Comparison of ENCODE assay signal across 14 cellular contexts in genomic region chr18:62384610-62385097, GRCh38. TPM values are rescaled to one million over a fixed set of nuclear protein-coding genes. Genes with fewer than 3 reads are reported as not detected.
DNase-seq lines count a peak whose midpoint lies in the region; ATAC-seq and TF ChIP-seq lines count a peak whose summit lies in the region.
"Had no signal": no experiment of that assay in that cellular context is flagged by ENCODE, and none has a peak within 500 bp of the region (broad histone marks: within the 10 kb centered on the region; RNA-seq: fewer than 3 reads in every experiment).

No MANE protein-coding gene starts in this region.

- no peak for DNase-seq in activated naive CD4-positive, alpha-beta T cell treated with anti-CD3 and anti-CD28 coated beads, Interleukin-2, amount 50 U/mL, for 72 hours (ENCODE audit: low spot score in 2 of 2)
- DNase-seq in activated naive CD4-positive, alpha-beta T cell treated with Interleukin-2 at 50 U/mL for 16 hours = no peak
- DNase-seq in cardiac fibroblast (ENCODE audit: low read depth in 2 of 2) (peak; percentile 29 to 34), islet precursor cell (peak; percentile 79), NCI-H1417 treated with DMSO at 0.1 percent for 48 hours (lab: John Stamatoyannopoulos, UW) (no peak), GF-D8 (lab: John Stamatoyannopoulos, UW) (no peak), tibial artery (no peak)
- DNase-seq: activated T-cell treated with anti-CD3 and anti-CD28 coated beads, Interleukin-2, amount 50 U/mL, for 4 hours; hypothalamus; naive thymus-derived CD8-positive, alpha-beta T cell; T1000 had no signal

- H3K36me3 Mint-ChIP-seq in activated naive CD4-positive, alpha-beta T cell treated with anti-CD3 and anti-CD28 coated beads, Interleukin-2, amount 50 U/mL, for 72 hours = peaks cover 9 to 14% of the 10 kb centered on the region in 2 donors

- intact Hi-C loops in tibial artery (cut with DNase I; ENCODE audit: low total_unique reads) = no loop called here

- H3K36me3 ChIP-seq in subcutaneous abdominal adipose tissue (ENCODE audit: control insufficient read depth in 5 of 5, insufficient read depth in 5 of 5, low read length in 5 of 5) (no peaks in the 10 kb centered on the region), tibial artery (no peaks in the 10 kb centered on the region)
- H3K36me3 ChIP-seq: suprapubic skin had no signal

- ATAC-seq in activated naive CD4-positive, alpha-beta T cell treated with anti-CD3 and anti-CD28 coated beads, Interleukin-2, amount 50 U/mL, for 72 hours = peak; percentile 18 to 47
- ATAC-seq: activated T-cell treated with anti-CD3 and anti-CD28 coated beads, Interleukin-2, amount 50 U/mL, for 4 hours; naive thymus-derived CD8-positive, alpha-beta T cell had no signal

- TF ChIP-seq CTCF in cardiac fibroblast (IDR thresholded peaks at IDR 0.05; ENCODE audit: low read depth, low read length) (no peak), tibial artery (IDR thresholded peaks at IDR 0.05) (no peak)

- H3K9ac ChIP-seq in subcutaneous abdominal adipose tissue (ENCODE audit: low read length in 5 of 5) = no peak overlapping the region

- peaks cover 0 to 3% (median 0%) of the 10 kb centered on the region in 5 donors for H3K27me3 ChIP-seq in subcutaneous abdominal adipose tissue (ENCODE audit: control insufficient read depth in 5 of 5, insufficient read depth in 4 of 5, low read length in 5 of 5)
- peaks cover 0 to 12% of the 10 kb centered on the region in 2 donors for H3K27me3 ChIP-seq in tibial artery
- H3K27me3 ChIP-seq: suprapubic skin had no signal

- H3K9me3 ChIP-seq in subcutaneous abdominal adipose tissue (ENCODE audit: control insufficient read depth in 5 of 5, low read length in 5 of 5) (no peaks in the 10 kb centered on the region), tibial artery (no peaks in the 10 kb centered on the region)
- H3K9me3 ChIP-seq: suprapubic skin had no signal

- no peak overlapping the region for H3K27ac ChIP-seq in subcutaneous abdominal adipose tissue (ENCODE audit: low read depth, low read length)
- H3K27ac ChIP-seq in tibial artery = no peak overlapping the region
- H3K27ac ChIP-seq: suprapubic skin had no signal

- peaks cover 5 to 7% of the 10 kb centered on the region in 2 donors for H3K9me3 Mint-ChIP-seq in activated naive CD4-positive, alpha-beta T cell treated with anti-CD3 and anti-CD28 coated beads, Interleukin-2, amount 50 U/mL, for 72 hours
- H3K9me3 Mint-ChIP-seq: central memory CD8-positive, alpha-beta T cell had no signal

- peak overlapping the region; percentile 43 to 48 for H3K4me3 ChIP-seq in cardiac fibroblast (replicated peaks in 1 of 2; ENCODE audit: low read depth in 2 of 2, low read length in 2 of 2)
- peak overlapping the region in 3 of 5 donors; percentile 14 to 32 (median 14) for H3K4me3 ChIP-seq in subcutaneous abdominal adipose tissue (ENCODE audit: low read depth in 1 of 5, low read length in 5 of 5)
- H3K4me3 ChIP-seq in tibial artery = no peak overlapping the region
- H3K4me3 ChIP-seq: suprapubic skin had no signal

- H3K4me1 ChIP-seq in subcutaneous abdominal adipose tissue (ENCODE audit: control insufficient read depth in 5 of 5, insufficient read depth in 5 of 5, low read length in 5 of 5) (no peaks in the 10 kb centered on the region), tibial artery (no peaks in the 10 kb centered on the region)
- H3K4me1 ChIP-seq: suprapubic skin had no signal

- H3K27ac Mint-ChIP-seq in activated naive CD4-positive, alpha-beta T cell treated with anti-CD3 and anti-CD28 coated beads, Interleukin-2, amount 50 U/mL, for 72 hours = no peak overlapping the region
- H3K27ac Mint-ChIP-seq: naive thymus-derived CD8-positive, alpha-beta T cell had no signal

RNA-seq across cellular contexts. Expression of gene TNFRSF11A, which starts 59.5 kb away (rescaled TPM):
- 10 to 100 TPM in 1 of 2 donors, under 1 TPM in 1; 0.82 to 15.8 TPM for total RNA-seq in activated naive CD4-positive, alpha-beta T cell treated with anti-CD3 and anti-CD28 coated beads, Interleukin-2, amount 50 U/mL, for 72 hours

Comparison
In these comparisons a context has a peak if more than half of its experiments do, and no peak if none do; other contexts are left out.
1. DNase-seq: peak in cardiac fibroblast (2 of 2) and islet precursor cell (single experiment); none in activated naive CD4-positive, alpha-beta T cell treated with anti-CD3 and anti-CD28 coated beads, Interleukin-2, amount 50 U/mL, for 72 hours (0 of 2), activated naive CD4-positive, alpha-beta T cell treated with Interleukin-2 at 50 U/mL for 16 hours (single experiment), NCI-H1417 treated with DMSO at 0.1 percent for 48 hours (single experiment), GF-D8 (single experiment) and tibial artery (0 of 2).
2. H3K4me3 ChIP-seq: peak in cardiac fibroblast (2 of 2) and subcutaneous abdominal adipose tissue (3 of 5); none in tibial artery (0 of 2).